In genomic region chr15:99052205-99052604, GRCh38 we compare ENCODE assay signal across 22 cellular contexts. TPM values are rescaled to one million over a fixed set of nuclear protein-coding genes. Genes with fewer than 3 reads are reported as not detected.
A peak's percentile ranks its signal among the peaks of the same experiment; 100 is the strongest.
DNase-seq lines count a peak whose midpoint lies in the region; ATAC-seq, FAIRE-seq and TF ChIP-seq lines count a peak whose summit lies in the region.
"Had no signal": no experiment of that assay in that cellular context is flagged by ENCODE, and none has a peak within 500 bp of the region (broad histone marks: within the 10 kb centered on the region; RNA-seq: fewer than 3 reads in every experiment).

No MANE protein-coding gene starts in this region.

- H3K27ac Mint-ChIP-seq in Calu3 (ENCODE audit: unreplicated experiment) = no peak overlapping the region
- H3K27ac Mint-ChIP-seq: activated T-cell treated with anti-CD3 and anti-CD28 coated beads, Interleukin-2, amount 50 U/mL, for 24 hours; naive thymus-derived CD8-positive, alpha-beta T cell; T-cell had no signal

- H3K4me3 ChIP-seq in K562 = no peak overlapping the region
- H3K4me3 ChIP-seq: esophagus muscularis mucosa, left ventricle myocardium inferior, upper lobe of right lung had no signal

- peaks cover 82% of the 10 kb centered on the region for H3K27me3 Mint-ChIP-seq in Calu3 (ENCODE audit: unreplicated experiment)

- 2% methylated on average over 6 of the region's 6 CpGs for WGBS in K562 (ENCODE audit: insufficient coverage, low coverage, missing lambda C conversion rate)

- H3K4me3 Mint-ChIP-seq in Calu3 (ENCODE audit: low read depth, unreplicated experiment) = no peak overlapping the region
- H3K4me3 Mint-ChIP-seq: activated T-cell treated with anti-CD3 and anti-CD28 coated beads, Interleukin-2, amount 50 U/mL, for 24 hours; naive thymus-derived CD8-positive, alpha-beta T cell; T-cell had no signal

- POLR2A ChIA-PET in K562 (lab: Yijun Ruan, JAX) = no interaction called here

- no peak for TF ChIP-seq POLR2A in K562 (conservative IDR thresholded peaks at IDR 0.05)

- H3K9ac ChIP-seq in K562 (ENCODE audit: insufficient read depth in 1 of 2, low read depth in 2 of 2, low read length in 2 of 2) = no peak overlapping the region

- no peak overlapping the region for H3K27ac ChIP-seq in K562 (ENCODE audit: extremely low read depth, low read depth, low read length)
- H3K27ac ChIP-seq: esophagus muscularis mucosa, left ventricle myocardium inferior, upper lobe of right lung had no signal

- no peak for TF ChIP-seq RAD21 in K562 (CRISPR knock-in tag; conservative IDR thresholded peaks at IDR 0.05 in 1 of 2, IDR thresholded peaks at IDR 0.05 in 1 of 2)

- H3K27me3 ChIP-seq in K562 (ENCODE audit: control insufficient read depth in 2 of 2, insufficient read depth in 2 of 2, low read length in 2 of 2) = peaks cover 13 to 28% of the 10 kb centered on the region in 2 experiments; a peak in 4 of 5 replicates
- H3K27me3 ChIP-seq: esophagus muscularis mucosa, upper lobe of right lung had no signal

- DNase-seq in K562 (ENCODE audit: extremely low read depth in 1 of 4, low spot score in 3 of 4) (no peak), SW480 (ENCODE audit: low spot score) (no peak), Calu3 (no peak), NCI-H2081 (lab: John Stamatoyannopoulos, UW) (no peak)
- DNase-seq: activated T-cell treated with anti-CD3 and anti-CD28 coated beads, Interleukin-2, amount 50 U/mL, for 24 hours; anterior cingulate cortex; DMS79 treated with DMSO at 0.1 percent for 48 hours; left ventricle myocardium inferior; naive thymus-derived CD8-positive, alpha-beta T cell; NCI-H146; right cardiac atrium; stimulated activated CD4-positive, alpha-beta T cell treated with anti-CD3 and anti-CD28 coated beads, Interleukin-2, amount 100 ng/mL, for 48 hours; T-cell; upper lobe of right lung had no signal

- in situ Hi-C loops in K562 (cut with MboI) = no loop called here

- no peak overlapping the region for H2AFZ ChIP-seq in K562 (ENCODE audit: low read depth, low read length)

- no TSS peak for BruUV-seq in K562 (replicated peaks; lab: Mats Ljungman, UMichigan)
- BruUV-seq in Calu3 (replicated peaks; lab: Mats Ljungman, UMichigan) = no TSS peak

- no peaks in the 10 kb centered on the region for H3K36me3 Mint-ChIP-seq in Calu3 (ENCODE audit: insufficient read depth, unreplicated experiment)
- H3K36me3 Mint-ChIP-seq: naive thymus-derived CD8-positive, alpha-beta T cell; T-cell had no signal

- TF ChIP-seq CTCF in K562 (IDR thresholded peaks at IDR 0.05 in 2 of 3, conservative IDR thresholded peaks at IDR 0.05 in 1 of 3; ENCODE audit: insufficient read depth in 2 of 3, low read depth in 1 of 3, low read length in 3 of 3) (no peak), Calu3 (IDR thresholded peaks at IDR 0.05; ENCODE audit: unreplicated experiment) (no peak)

- ATAC-seq in GM18499 (IDR thresholded peaks at IDR 0.05; ENCODE audit: insufficient read depth, unreplicated experiment) = peak; percentile 56
- ATAC-seq in GM21447 (IDR thresholded peaks at IDR 0.05; ENCODE audit: unreplicated experiment) = peak; percentile 61
- ATAC-seq in HG03565 (IDR thresholded peaks at IDR 0.05; ENCODE audit: unreplicated experiment) = peak; percentile 59
- no peak for ATAC-seq in K562
- no peak for ATAC-seq in HG03196 (IDR thresholded peaks at IDR 0.05; ENCODE audit: unreplicated experiment)
- ATAC-seq: naive thymus-derived CD8-positive, alpha-beta T cell; upper lobe of right lung had no signal

- no peak for FAIRE-seq in K562 (lab: Jason Lieb, UNC)
- FAIRE-seq: colon, RCC 7860 had no signal

- intact Hi-C loops in K562 (cut with micrococcal nuclease) = loop anchor here (10.0 kb wide), 2 partner anchors 157 to 267 kb away; no protein-coding TSS in a partner anchor
- intact Hi-C loops in Calu3 (cut with micrococcal nuclease; ENCODE audit: unreplicated experiment) = no loop called here

- no peaks in the 10 kb centered on the region for H3K9me1 ChIP-seq in K562 (ENCODE audit: control insufficient read depth, insufficient read depth, low read length)

- H3K4me1 ChIP-seq in K562 (replicated peaks in 1 of 2; ENCODE audit: control insufficient read depth in 2 of 2, insufficient read depth in 2 of 2, low read length in 2 of 2) = no peaks in the 10 kb centered on the region; a peak in 1 of 5 replicates
- H3K4me1 ChIP-seq: upper lobe of right lung had no signal

- CTCF ChIA-PET in K562 (lab: Yijun Ruan, JAX; ENCODE audit: low intra/inter-chr PET ratio) = no interaction called here
- CTCF ChIA-PET in Calu3 (lab: Charles Lee) = no interaction called here

- no peaks in the 10 kb centered on the region for H3K9me3 Mint-ChIP-seq in Calu3 (ENCODE audit: low read depth, unreplicated experiment)
- H3K9me3 Mint-ChIP-seq: activated T-cell treated with anti-CD3 and anti-CD28 coated beads, Interleukin-2, amount 50 U/mL, for 24 hours; naive thymus-derived CD8-positive, alpha-beta T cell; T-cell had no signal

- no peak overlapping the region for H3K4me2 ChIP-seq in K562 (ENCODE audit: insufficient read depth, low read length)

- H3K9me3 ChIP-seq in K562 (replicated peaks; ENCODE audit: control insufficient read depth, insufficient read depth, low read depth, low read length) = no peaks in the 10 kb centered on the region
- H3K9me3 ChIP-seq: esophagus muscularis mucosa, left ventricle myocardium inferior, upper lobe of right lung had no signal

- H3K36me3 ChIP-seq in K562 (ENCODE audit: control insufficient read depth, insufficient read depth, low read length) = no peaks in the 10 kb centered on the region
- H3K36me3 ChIP-seq: esophagus muscularis mucosa, left ventricle myocardium inferior, upper lobe of right lung had no signal

- H3K79me2 ChIP-seq in K562 (ENCODE audit: control insufficient read depth, insufficient read depth, low read length) = no peaks in the 10 kb centered on the region

- H3K4me1 Mint-ChIP-seq in Calu3 (ENCODE audit: low read depth, unreplicated experiment) = no peaks in the 10 kb centered on the region

- H4K20me1 ChIP-seq in K562 (replicated peaks; ENCODE audit: control insufficient read depth, insufficient read depth, low read length) = 0 out of 2 replicates have a peak, but pooled peaks cover 3% of the 10 kb centered on the region

- TF ChIP-seq EP300 in K562 (IDR thresholded peaks at IDR 0.05; ENCODE audit: low read length) = no peak

TF ChIP-seq in K562, 482 proteins besides CTCF, POLR2A, EP300 and RAD21 (continues in another document):
- peak; percentile 42; the same call in 1 of the 2 replicates for TF ChIP-seq TOE1 (IDR thresholded peaks at IDR 0.05; ENCODE audit: borderline replicate concordance)
- TF ChIP-seq TOE1 (CRISPR knock-in tag; IDR thresholded peaks at IDR 0.05; ENCODE audit: borderline replicate concordance, low read depth) = no peak
- no peak for TF ChIP-seq RCOR1 (IDR thresholded peaks at IDR 0.05; ENCODE audit: borderline replicate concordance in 1 of 2, low read depth in 2 of 2, low read length in 2 of 2)
- peak; percentile 58; the same call in 1 of the 2 replicates for TF ChIP-seq SPI1 (IDR thresholded peaks at IDR 0.05; ENCODE audit: borderline replicate concordance, low read depth, low read length)

RNA-seq across cellular contexts. Expression of gene PGPEP1L, which starts 44.6 kb away (rescaled TPM):
- total RNA-seq in K562 (2011; cell fraction: chromatin; rRNA removed; ENCODE audit: low replicate concordance) = 0.21 and 0.28 TPM in 2 replicates
- total RNA-seq in K562 (2011; cell fraction: nucleolus; rRNA removed) = 0.39 and 0.50 TPM in 2 replicates
- total RNA-seq in K562 (2011; cell fraction: nucleoplasm; rRNA removed) = 0.37 TPM in 1 of 2 replicates, not detected in the other
- total RNA-seq in K562 (2014; rRNA removed) = not detected in 2 replicates
- 0.07 TPM in 1 of 2 replicates, not detected in the other for total RNA-seq in K562 (2014; rRNA removed; fragmentation: Illumina TruSeq; extraction: Trizol)
- total RNA-seq in K562 (2015; rRNA removed; fragmentation: Illumina TruSeq; extraction: Trizol) = not detected in 2 replicates
- total RNA-seq in K562 (2021) = not detected in 2 replicates
- polyA plus RNA-seq in K562 (2011; rRNA removed) = 0.07 and 0.11 TPM in 2 replicates
- 0.15 TPM in 1 of 2 replicates, not detected in the other for polyA plus RNA-seq in K562 (2011; cell fraction: cytosol; rRNA removed)
- polyA plus RNA-seq in K562 (2011; cell fraction: nucleus; rRNA removed) = 0.47 TPM in 1 of 2 replicates, not detected in the other
- polyA plus RNA-seq in K562 (2012) = 0.25 TPM in 1 of 2 replicates, not detected in the other
- polyA plus RNA-seq in K562 (2014; fragmentation: Illumina TruSeq; extraction: Trizol) = 0.15 TPM in 1 of 2 replicates, not detected in the other
- not detected for polyA plus RNA-seq in K562 (2014; fragmentation: Nextera tagmentation; extraction: Ambion mirVana)
- 0.17 and 0.88 TPM in 2 replicates for polyA plus RNA-seq in K562 (2014; rRNA removed)
- polyA minus RNA-seq in K562 (2011; rRNA and poly(A)+ RNA removed) = not detected in 2 replicates
- polyA minus RNA-seq in K562 (2011; cell fraction: cytosol; rRNA and poly(A)+ RNA removed) = not detected in 2 replicates
- polyA minus RNA-seq in K562 (2011; cell fraction: nucleus; rRNA and poly(A)+ RNA removed) = 0.22 and 0.27 TPM in 2 replicates
- total RNA-seq in Calu3 (2022) = not detected in 2 replicates
- total RNA-seq: naive thymus-derived CD8-positive, alpha-beta T cell; NCI-H460; T-cell; upper lobe of right lung had no signal
- polyA plus RNA-seq: naive thymus-derived CD8-positive, alpha-beta T cell had no signal

RNA-seq across cellular contexts. Expression of gene SYNM, which starts 52.7 kb away (rescaled TPM):
- total RNA-seq in K562 (2011; cell fraction: chromatin; rRNA removed; ENCODE audit: low replicate concordance) = 0.11 and 0.16 TPM in 2 replicates
- total RNA-seq in K562 (2011; cell fraction: nucleolus; rRNA removed) = 0.13 and 0.17 TPM in 2 replicates
- total RNA-seq in K562 (2011; cell fraction: nucleoplasm; rRNA removed) = 0.22 and 0.23 TPM in 2 replicates
- total RNA-seq in K562 (2014; rRNA removed) (0.09 and 0.12 TPM in 2 replicates), K562 (2014; rRNA removed; fragmentation: Illumina TruSeq; extraction: Trizol) (0.16 and 0.18 TPM in 2 replicates), K562 (2015; rRNA removed; fragmentation: Illumina TruSeq; extraction: Trizol) (0.30 and 0.33 TPM in 2 replicates), K562 (2021) (0.18 TPM in 2 replicates), Calu3 (2022) (7.8 and 9.4 TPM in 2 replicates)
- polyA plus RNA-seq in K562 (2011; rRNA removed) (0.08 TPM in 1 of 2 replicates, not detected in the other), K562 (2014; fragmentation: Illumina TruSeq; extraction: Trizol) (0.13 and 0.21 TPM in 2 replicates), K562 (2014; fragmentation: Nextera tagmentation; extraction: Ambion mirVana) (under 1 TPM; 0.01 TPM), K562 (2014; rRNA removed) (0.18 and 0.42 TPM in 2 replicates)
- polyA plus RNA-seq in K562 (2011; cell fraction: cytosol; rRNA removed) = 0.01 and 0.06 TPM in 2 replicates
- polyA plus RNA-seq in K562 (2011; cell fraction: nucleus; rRNA removed) = 0.06 and 0.58 TPM in 2 replicates
- 0.27 and 0.43 TPM in 2 replicates for polyA plus RNA-seq in K562 (2012)
- polyA minus RNA-seq in K562 (2011; rRNA and poly(A)+ RNA removed) = 0.04 TPM in 1 of 2 replicates, not detected in the other
- 0.10 and 0.36 TPM in 2 replicates for polyA minus RNA-seq in K562 (2011; cell fraction: cytosol; rRNA and poly(A)+ RNA removed)
- polyA minus RNA-seq in K562 (2011; cell fraction: nucleus; rRNA and poly(A)+ RNA removed) = 0.13 TPM in 1 of 2 replicates, not detected in the other

Comparison
In these comparisons a context has a peak if more than half of its experiments do, and no peak if none do; other contexts are left out.
1. ATAC-seq: peak in GM18499 (single experiment), GM21447 (single experiment) and HG03565 (single experiment); none in K562 (single experiment) and HG03196 (single experiment).